In genomic region chr2:21095178-21095577, GRCh38 we compare ENCODE assay signal across 19 cellular contexts. TPM values are rescaled to one million over a fixed set of nuclear protein-coding genes. Genes with fewer than 3 reads are reported as not detected.
DNase-seq lines count a peak whose midpoint lies in the region; ATAC-seq and TF ChIP-seq lines count a peak whose summit lies in the region.
"Had no signal": no experiment of that assay in that cellular context is flagged by ENCODE, and none has a peak within 500 bp of the region (broad histone marks: within the 10 kb centered on the region; RNA-seq: fewer than 3 reads in every experiment).

No MANE protein-coding gene starts in this region.

- H3K4me1 ChIP-seq in adipocyte (ENCODE audit: control insufficient read depth, insufficient read depth, low read length) (peaks cover 10% of the 10 kb centered on the region), Peyer's patch (peaks cover 0 to 14% (median 0%) of the 10 kb centered on the region in 4 donors)
- H3K4me1 ChIP-seq: BLaER1 had no signal

- no peak for TF ChIP-seq CTCF in Peyer's patch (IDR thresholded peaks at IDR 0.05)

- H3K36me3 ChIP-seq in adipocyte (ENCODE audit: control insufficient read depth, insufficient read depth, low read length, severe bottlenecking) (no peaks in the 10 kb centered on the region), Peyer's patch (no peaks in the 10 kb centered on the region)
- H3K36me3 ChIP-seq: BLaER1 had no signal

- peak overlapping the region; percentile 5 for H3K9ac ChIP-seq in adipocyte (ENCODE audit: low read length)
- H3K9ac ChIP-seq: BLaER1 had no signal

- H3K4me3 ChIP-seq in adipocyte (ENCODE audit: low read length) (peak overlapping the region; percentile 64), Peyer's patch (peak overlapping the region in 1 of 4 donors; percentile 4)
- H3K4me3 ChIP-seq: BLaER1, GM12878 had no signal

- no peak for TF ChIP-seq POLR2A in Peyer's patch (IDR thresholded peaks at IDR 0.05)

- DNase-seq in NCI-H510A treated with DMSO at 0.1 percent for 48 hours (lab: John Stamatoyannopoulos, UW): peak; percentile 6
- no peak for DNase-seq in NCI-H510A (lab: John Stamatoyannopoulos, UW)
- no peak for DNase-seq in adipocyte (ENCODE audit: low read depth)
- DNase-seq in left lobe of liver (ENCODE audit: low spot score): no peak
- DNase-seq in Peyer's patch: no peak
- DNase-seq in stimulated activated CD4-positive, alpha-beta T cell treated with anti-CD3 and anti-CD28 coated beads, Interleukin-4, amount 100 ng/mL, for 1 hour: no peak
- no peak for DNase-seq in NCI-H82 treated with DMSO at 0.1 percent for 48 hours (lab: John Stamatoyannopoulos, UW; ENCODE audit: unreplicated experiment)
- DNase-seq: 8988T; CD4-positive, alpha-beta memory T cell; DMS79 treated with DMSO at 0.1 percent for 48 hours; GF-D8; H9; IMR-90 had no signal

- H3K9me3 ChIP-seq in adipocyte (ENCODE audit: control insufficient read depth, low read length): no peaks in the 10 kb centered on the region
- no peaks in the 10 kb centered on the region for H3K9me3 ChIP-seq in Peyer's patch
- H3K9me3 ChIP-seq: BLaER1 had no signal

- H3K27ac ChIP-seq in Peyer's patch: no peak overlapping the region
- H3K27ac ChIP-seq: BLaER1, HL-60 had no signal

- ATAC-seq in left lobe of liver: peak; percentile 32
- ATAC-seq: GM12878 had no signal

- H3K27me3 ChIP-seq in adipocyte (replicated peaks; ENCODE audit: control insufficient read depth, insufficient read depth, low read length): peaks cover 6% of the 10 kb centered on the region
- no peaks in the 10 kb centered on the region for H3K27me3 ChIP-seq in Peyer's patch

RNA-seq across cellular contexts. Expression of gene TDRD15, which starts 28.6 kb away (rescaled TPM):
- total RNA-seq in left lobe of liver: 0.93 TPM
- total RNA-seq in Peyer's patch: under 1 TPM in 1 of 4 donors, not detected in 3; 0.83 TPM
- total RNA-seq: A673, GM12878, H1, H9, HT1080, IMR-90 had no signal

RNA-seq across cellular contexts. Expression of gene APOB, which starts 51.3 kb away (rescaled TPM):
- total RNA-seq in left lobe of liver: 2,405 TPM
- total RNA-seq in Peyer's patch: 1,000 to 10,000 TPM in 3 of 4 donors, 10 to 100 TPM in 1; 14.0 to 2,659 (median 1,284) TPM
- total RNA-seq: A673; CD4-positive, alpha-beta memory T cell had no signal
